In the genomic region with DNA sequence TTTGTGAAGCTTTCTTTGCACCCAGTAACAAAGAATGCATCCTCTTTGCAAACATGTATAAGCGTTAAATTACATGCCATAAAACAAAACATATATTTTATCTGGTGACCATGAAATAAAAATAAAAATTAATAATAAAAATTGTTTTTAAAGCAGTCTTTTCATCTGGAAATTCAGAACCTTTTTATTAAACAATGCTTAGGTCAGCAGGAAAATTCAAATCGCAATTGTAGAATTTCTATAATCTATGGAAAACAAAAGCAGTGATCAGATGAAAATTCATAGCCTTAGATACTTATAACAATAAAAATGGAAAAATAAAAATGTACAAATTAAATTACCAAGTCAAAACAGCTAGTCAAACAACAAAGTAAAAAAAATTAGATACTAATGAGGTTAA, we compare ENCODE assay signal across 33 cellular contexts.
"Had no signal": no experiment of that assay in that cellular context is flagged by ENCODE, and none has a peak within 500 bp of the region (broad histone marks: within the 10 kb centered on the region; RNA-seq: fewer than 3 reads in every experiment).

No MANE protein-coding gene starts in this region.

- H3K27me3 Mint-ChIP-seq: activated B cell treated with CpG ODN at 0.5 μM for 24 hours; activated CD8-positive, alpha-beta T cell treated with anti-CD3 and anti-CD28 coated beads for 36 hours; activated naive CD8-positive, alpha-beta T cell; central memory CD8-positive, alpha-beta T cell; effector memory CD8-positive, alpha-beta T cell had no signal

- H3K36me3 Mint-ChIP-seq: activated naive CD8-positive, alpha-beta T cell had no signal

- H3K9me3 Mint-ChIP-seq: activated B cell treated with CpG ODN at 0.5 μM for 24 hours; activated CD8-positive, alpha-beta T cell treated with anti-CD3 and anti-CD28 coated beads for 36 hours; activated T-cell treated with anti-CD3 and anti-CD28 coated beads, Interleukin-2, amount 50 U/mL, for 4 hours; activated T-helper 17 cell treated with anti-CD3 and anti-CD28 coated beads, Interleukin-2, amount 50 U/mL, for 72 hours; T-helper 2 cell treated with Interferon-gamma antibody and Interleukin-4, amounts not matched to agents 5 μg/mL and 100 μg/mL, for 36 hours had no signal

- H3K4me1 Mint-ChIP-seq: activated B cell treated with CpG ODN at 0.5 μM for 24 hours; central memory CD8-positive, alpha-beta T cell had no signal

- DNase-seq: activated B cell treated with CpG ODN at 0.5 μM for 24 hours; activated CD4-positive, alpha-beta T cell treated with anti-CD3 and anti-CD28 coated beads for 48 hours; activated CD4-positive, alpha-beta T cell treated with anti-CD3 and anti-CD28 coated beads, Interleukin-2, amount 50 U/mL, for 1 hour; activated CD4-positive, alpha-beta T cell treated with anti-CD3 and anti-CD28 coated beads, Interleukin-2, amount 50 U/mL, for 48 hours; activated CD8-positive, alpha-beta memory T cell treated with anti-CD3 and anti-CD28 coated beads for 24 hours; activated CD8-positive, alpha-beta T cell treated with anti-CD3 and anti-CD28 coated beads for 36 hours; activated effector memory CD4-positive, alpha-beta T cell treated with Interleukin-2 at 50 U/mL for 16 hours; activated gamma-delta T cell treated with Interleukin-2 at 50 U/mL for 16 hours; activated naive CD4-positive, alpha-beta T cell treated with anti-CD3 and anti-CD28 coated beads, Interleukin-2, amount 50 U/mL, for 16 hours; activated naive CD4-positive, alpha-beta T cell treated with Interleukin-2 at 50 U/mL for 16 hours; activated T-cell treated with anti-CD3 and anti-CD28 coated beads, Interleukin-2, amount 50 U/mL, for 4 hours; amniotic stem cell; anterior cingulate cortex; brain microvascular endothelial cell; cortex of kidney; dermis blood vessel endothelial cell; effector CD4-positive, alpha-beta T cell; effector memory CD8-positive, alpha-beta T cell; erythroblast; foreskin keratinocyte; gastrocnemius medialis; glutamatergic neuron; heart left ventricle; T-helper 17 cell; T1000; WERI-Rb-1 had no signal

- ATAC-seq: activated CD4-positive, CD25-positive, alpha-beta regulatory T cell treated with anti-CD3 and anti-CD28 coated beads, Interleukin-2, amount 50 U/mL, for 24 hours; activated CD8-positive, alpha-beta T cell treated with anti-CD3 and anti-CD28 coated beads for 36 hours; activated T-cell treated with anti-CD3 and anti-CD28 coated beads, Interleukin-2, amount 50 U/mL, for 4 hours; activated T-helper 17 cell treated with anti-CD3 and anti-CD28 coated beads, Interleukin-2, amount 50 U/mL, for 72 hours; effector memory CD8-positive, alpha-beta T cell; foreskin keratinocyte; gastrocnemius medialis; heart left ventricle; T-helper 17 cell had no signal

- FAIRE-seq: astrocyte, bronchial epithelial cell had no signal

- H3K27ac Mint-ChIP-seq: activated B cell treated with CpG ODN at 0.5 μM for 24 hours; activated CD8-positive, alpha-beta T cell treated with anti-CD3 and anti-CD28 coated beads for 36 hours; activated naive CD8-positive, alpha-beta T cell; activated T-helper 17 cell treated with anti-CD3 and anti-CD28 coated beads, Interleukin-2, amount 50 U/mL, for 72 hours; effector memory CD8-positive, alpha-beta T cell; T-helper 17 cell; T-helper 2 cell treated with Interferon-gamma antibody and Interleukin-4, amounts not matched to agents 5 μg/mL and 100 μg/mL, for 36 hours had no signal

- H3K4me3 Mint-ChIP-seq: activated B cell treated with CpG ODN at 0.5 μM for 24 hours; activated CD8-positive, alpha-beta T cell treated with anti-CD3 and anti-CD28 coated beads for 36 hours; activated naive CD8-positive, alpha-beta T cell; activated T-cell treated with anti-CD3 and anti-CD28 coated beads, Interleukin-2, amount 50 U/mL, for 4 hours; activated T-helper 17 cell treated with anti-CD3 and anti-CD28 coated beads, Interleukin-2, amount 50 U/mL, for 72 hours; central memory CD8-positive, alpha-beta T cell; effector memory CD8-positive, alpha-beta T cell; T-helper 17 cell; T-helper 2 cell treated with Interferon-gamma antibody and Interleukin-4, amounts not matched to agents 5 μg/mL and 100 μg/mL, for 36 hours had no signal
